In genomic region chr19:55255618-55256423, GRCh38 we compare ENCODE assay signal across 7 cellular contexts. TPM values are rescaled to one million over a fixed set of nuclear protein-coding genes. Genes with fewer than 3 reads are reported as not detected.
DNase-seq lines count a peak whose midpoint lies in the region; ATAC-seq and TF ChIP-seq lines count a peak whose summit lies in the region.

No MANE protein-coding gene starts in this region.

- H3K9me3 ChIP-seq in GM23248 (ENCODE audit: low read depth) (no peaks in the 10 kb centered on the region), neuronal stem cell (replicated peaks in 1 of 2; ENCODE audit: control insufficient read depth in 2 of 2, insufficient read depth in 1 of 2, low read depth in 1 of 2, low read length in 2 of 2) (no peaks in the 10 kb centered on the region)

- no peaks in the 10 kb centered on the region for H3K9me2 ChIP-seq in GM23248 (ENCODE audit: insufficient read depth)

- peaks cover 78% of the 10 kb centered on the region for H3K79me2 ChIP-seq in GM23248 (ENCODE audit: insufficient read depth)

- H3K14ac ChIP-seq in neuronal stem cell (ENCODE audit: low read length) = no peak overlapping the region

- no peak overlapping the region for H3K18ac ChIP-seq in neuronal stem cell (ENCODE audit: low read length)

- peaks cover 26% of the 10 kb centered on the region for H3K4me1 ChIP-seq in GM23248 (ENCODE audit: insufficient read depth)
- peaks cover 12 to 17% of the 10 kb centered on the region in 2 donors for H3K4me1 ChIP-seq in neuronal stem cell (ENCODE audit: control insufficient read depth in 2 of 2, insufficient read depth in 1 of 2, low read depth in 1 of 2, low read length in 2 of 2)

- no peak overlapping the region for H4K8ac ChIP-seq in neuronal stem cell (ENCODE audit: low read depth, low read length)

- WGBS in GM23248 (ENCODE audit: low coverage in 1 of 2, low lambda C conversion rate in 2 of 2, missing lambda C conversion rate in 2 of 2), 2 experiments = 60 to 63% methylated on average over 16 to 17 of the region's 17 CpGs
- WGBS in neuronal stem cell (ENCODE audit: extremely low coverage in 2 of 2, insufficient read length in 2 of 2, insufficient replicate concordance in 1 of 2), 2 donors = no CpG with 5 or more reads among the region's 17 CpGs

- H2BK12ac ChIP-seq in neuronal stem cell (ENCODE audit: low read length) = no peak overlapping the region

- H4K91ac ChIP-seq in neuronal stem cell (ENCODE audit: low read depth, low read length, poor library complexity) = no peak overlapping the region

- peak overlapping the region; percentile 100 for H3K4me3 Mint-ChIP-seq in T-helper 1 cell treated with Interleukin-12 subunit alpha and Interleukin-12 subunit beta and Interleukin-4 antibody, amounts not matched to agents 30 μg/mL and 1 μg/mL, for 36 hours

- peaks cover 30% of the 10 kb centered on the region for H3F3A ChIP-seq in GM23248 (ENCODE audit: insufficient read depth)

- H3K27me3 Mint-ChIP-seq in T-helper 1 cell treated with Interleukin-12 subunit alpha and Interleukin-12 subunit beta and Interleukin-4 antibody, amounts not matched to agents 30 μg/mL and 1 μg/mL, for 36 hours (ENCODE audit: low read depth) = no peaks in the 10 kb centered on the region

- no peaks in the 10 kb centered on the region for H3K9me3 Mint-ChIP-seq in T-helper 1 cell treated with Interleukin-12 subunit alpha and Interleukin-12 subunit beta and Interleukin-4 antibody, amounts not matched to agents 30 μg/mL and 1 μg/mL, for 36 hours

- H3K9ac ChIP-seq in GM23248 (peak overlapping the region; percentile 96; the same call in 1 of the 2 replicates), neuronal stem cell (ENCODE audit: low read depth, low read length, poor library complexity) (peak overlapping the region; percentile 45)

- H3K36me3 Mint-ChIP-seq in T-helper 1 cell treated with Interleukin-12 subunit alpha and Interleukin-12 subunit beta and Interleukin-4 antibody, amounts not matched to agents 30 μg/mL and 1 μg/mL, for 36 hours (ENCODE audit: low read depth) = peaks cover 44% of the 10 kb centered on the region

- H3K4ac ChIP-seq in neuronal stem cell (ENCODE audit: low read length) = no peak overlapping the region

- no peak overlapping the region for H2BK5ac ChIP-seq in neuronal stem cell (ENCODE audit: low read length)

- peak overlapping the region; percentile 98 for H3K27ac Mint-ChIP-seq in T-helper 1 cell treated with Interleukin-12 subunit alpha and Interleukin-12 subunit beta and Interleukin-4 antibody, amounts not matched to agents 30 μg/mL and 1 μg/mL, for 36 hours

- H3K36me3 ChIP-seq in GM23248 (ENCODE audit: low read depth) (no peaks in the 10 kb centered on the region), neuronal stem cell (replicated peaks in 1 of 2; ENCODE audit: control insufficient read depth in 2 of 2, insufficient read depth in 2 of 2, low read length in 2 of 2) (peaks cover 0 to 30% of the 10 kb centered on the region in 2 donors)

- TF ChIP-seq CTCF in choroid plexus epithelial cell (conservative IDR thresholded peaks at IDR 0.05; ENCODE audit: low read depth, low read length) = no peak

- no peak overlapping the region for H2AFZ ChIP-seq in GM23248
- no peak overlapping the region for H2AFZ ChIP-seq in neuronal stem cell (ENCODE audit: low read length)

- peak overlapping the region; percentile 97 for H3K4me2 ChIP-seq in GM23248 (ENCODE audit: unreplicated experiment)
- no peak overlapping the region for H3K4me2 ChIP-seq in neuronal stem cell (ENCODE audit: insufficient read depth, low read length, poor library complexity, severe bottlenecking)

- no peak overlapping the region for H2BK15ac ChIP-seq in neuronal stem cell (ENCODE audit: low read length)

- H3K4me3 ChIP-seq in GM23248 (peak overlapping the region; percentile 98), choroid plexus epithelial cell (ENCODE audit: low read depth, low read length) (peak overlapping the region; percentile 8), neuronal stem cell (ENCODE audit: low read length in 2 of 2) (peak overlapping the region in 1 of 2 donors; percentile 5)

- H3K79me1 ChIP-seq in neuronal stem cell (ENCODE audit: low read depth, low read length) = peaks cover 21% of the 10 kb centered on the region

- peaks cover 54% of the 10 kb centered on the region for H3K4me1 Mint-ChIP-seq in T-helper 1 cell treated with Interleukin-12 subunit alpha and Interleukin-12 subunit beta and Interleukin-4 antibody, amounts not matched to agents 30 μg/mL and 1 μg/mL, for 36 hours (ENCODE audit: low read depth)

- no peak overlapping the region for H2BK120ac ChIP-seq in neuronal stem cell (ENCODE audit: low read depth, low read length)

- H3K27ac ChIP-seq in GM23248 (peak overlapping the region; percentile 78), neuronal stem cell (replicated peaks; ENCODE audit: low read length) (no peak overlapping the region)

- in situ Hi-C loops in GM23248 (cut with MboI) = no loop called here

- DNase-seq in GM23248 (peak; percentile 74), choroid plexus epithelial cell (ENCODE audit: low read depth) (no peak), neuronal stem cell (ENCODE audit: low spot score) (no peak), NCI-H2107 treated with DMSO at 0.1 percent for 48 hours (lab: John Stamatoyannopoulos, UW; ENCODE audit: unreplicated experiment) (no peak)

- ATAC-seq in HG02588 (IDR thresholded peaks at IDR 0.05; ENCODE audit: unreplicated experiment) (no peak), GM19395 (IDR thresholded peaks at IDR 0.05; ENCODE audit: unreplicated experiment) (no peak)

- no peak overlapping the region for H3K23ac ChIP-seq in neuronal stem cell (ENCODE audit: low read depth, low read length, poor library complexity)

- no peak overlapping the region for H2AK5ac ChIP-seq in neuronal stem cell (ENCODE audit: low read depth, low read length)

- H4K20me1 ChIP-seq in GM23248 (ENCODE audit: insufficient read depth) = peaks cover 6% of the 10 kb centered on the region; the same call in 1 of the 2 replicates

- H3K27me3 ChIP-seq in GM23248 (replicated peaks; ENCODE audit: insufficient read depth) (no peaks in the 10 kb centered on the region), neuronal stem cell (ENCODE audit: control insufficient read depth in 3 of 3, insufficient read depth in 3 of 3, low read depth in 1 of 3, low read length in 3 of 3) (no peaks in the 10 kb centered on the region)

RNA-seq across cellular contexts. Expression of gene PPP6R1, which starts 3.0 kb away (rescaled TPM):
- 36.2 and 36.9 TPM in 2 replicates for total RNA-seq in GM23248 (2014; rRNA removed; shearing (Covaris generic))
- polyA plus RNA-seq in GM23248 (2016; fragmentation: Nextera tagmentation; extraction: Ambion mirVana) = 9.7 and 12.1 TPM in 2 replicates
- polyA plus RNA-seq in neuronal stem cell (2013, experiment 1 of 2) = 33.0 TPM
- 32.6 TPM for polyA plus RNA-seq in neuronal stem cell (2013, experiment 2 of 2)

RNA-seq across cellular contexts. Expression of gene HSPBP1, which starts 24.1 kb away (rescaled TPM):
- total RNA-seq in GM23248 (2014; rRNA removed; shearing (Covaris generic)) = 31.9 and 42.5 TPM in 2 replicates
- 60.2 and 62.5 TPM in 2 replicates for polyA plus RNA-seq in GM23248 (2016; fragmentation: Nextera tagmentation; extraction: Ambion mirVana)
- 32.8 TPM for polyA plus RNA-seq in neuronal stem cell (2013, experiment 1 of 2)
- 30.1 TPM for polyA plus RNA-seq in neuronal stem cell (2013, experiment 2 of 2)

RNA-seq across cellular contexts. Expression of gene TMEM86B, which starts 27.3 kb away (rescaled TPM):
- 0.63 and 2.4 TPM in 2 replicates for total RNA-seq in GM23248 (2014; rRNA removed; shearing (Covaris generic))
- 0.41 and 0.46 TPM in 2 replicates for polyA plus RNA-seq in GM23248 (2016; fragmentation: Nextera tagmentation; extraction: Ambion mirVana)
- polyA plus RNA-seq in neuronal stem cell (2013, experiment 1 of 2) = 3.0 TPM
- polyA plus RNA-seq in neuronal stem cell (2013, experiment 2 of 2) = 3.0 TPM

RNA-seq across cellular contexts. Expression of gene BRSK1, which starts 28.0 kb away (rescaled TPM):
- 1.9 and 11.9 TPM in 2 replicates for total RNA-seq in GM23248 (2014; rRNA removed; shearing (Covaris generic))
- polyA plus RNA-seq in GM23248 (2016; fragmentation: Nextera tagmentation; extraction: Ambion mirVana) = 0.39 and 0.55 TPM in 2 replicates
- 30.5 TPM for polyA plus RNA-seq in neuronal stem cell (2013, experiment 1 of 2)
- 31.6 TPM for polyA plus RNA-seq in neuronal stem cell (2013, experiment 2 of 2)

RNA-seq across cellular contexts. Expression of gene PTPRH, which starts 46.5 kb away (rescaled TPM):
- total RNA-seq in GM23248 (2014; rRNA removed; shearing (Covaris generic)) = 0.43 and 2.9 TPM in 2 replicates
- 0.28 and 0.49 TPM in 2 replicates for polyA plus RNA-seq in GM23248 (2016; fragmentation: Nextera tagmentation; extraction: Ambion mirVana)
- polyA plus RNA-seq in neuronal stem cell (2013, experiment 1 of 2) = 0.29 TPM
- polyA plus RNA-seq in neuronal stem cell (2013, experiment 2 of 2) = 0.17 TPM
